12 cellular contexts compared by ENCODE assay signal in the genomic region with DNA sequence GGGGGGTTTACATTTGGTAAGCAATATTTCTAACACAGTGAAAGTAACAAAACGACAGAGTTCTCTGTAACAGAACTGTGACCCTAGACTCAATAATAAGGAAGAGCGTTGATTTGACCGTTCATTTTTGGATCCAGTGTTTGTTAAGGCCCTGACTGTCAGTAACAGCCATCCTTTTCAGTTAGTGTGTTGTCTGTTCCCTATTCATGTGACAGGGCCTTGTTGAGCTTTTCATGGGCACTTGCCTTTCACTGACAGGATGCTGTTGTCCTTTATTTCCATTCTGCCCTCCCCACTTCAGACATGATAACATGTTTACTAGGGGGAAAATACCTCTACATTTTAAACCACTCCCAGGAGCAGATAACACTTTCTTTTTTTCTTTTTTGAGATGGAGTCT. TPM values are rescaled to one million over a fixed set of nuclear protein-coding genes. Genes with fewer than 3 reads are reported as not detected.
DNase-seq lines count a peak whose midpoint lies in the region; ATAC-seq, FAIRE-seq and TF ChIP-seq lines count a peak whose summit lies in the region.
"Had no signal": no experiment of that assay in that cellular context is flagged by ENCODE, and none has a peak within 500 bp of the region (broad histone marks: within the 10 kb centered on the region; RNA-seq: fewer than 3 reads in every experiment).

No MANE protein-coding gene starts in this region.

- BruUV-seq in A673 (replicated peaks; lab: Mats Ljungman, UMichigan): no TSS peak

- peaks cover 33 to 92% of the 10 kb centered on the region in 2 experiments for H3K79me2 ChIP-seq in H1 (ENCODE audit: control insufficient read depth in 1 of 2, insufficient read depth in 2 of 2, low read length in 2 of 2)

- POLR2A ChIA-PET in CD4-positive, alpha-beta T cell (lab: Charles Lee): interaction anchor here (1.0 to 2.8 kb wide), 3 partner anchors 22 to 26 kb away, joined by 3 to 6 read pairs (median 3); no protein-coding TSS in a partner anchor
- POLR2A ChIA-PET in T-cell (lab: Charles Lee) (interaction anchor here in 1 of 2 donors (1.1 kb wide), 1 partner anchor 11 kb away, joined by 3 read pairs; no protein-coding TSS in a partner anchor), H1 (lab: Charles Lee; ENCODE audit: partially characterized antibody) (no interaction called here), A673 (lab: Charles Lee; ENCODE audit: low non-redundant PET) (no interaction called here)

- no peaks in the 10 kb centered on the region for H3K9me3 Mint-ChIP-seq in CD4-positive, alpha-beta T cell
- H3K9me3 Mint-ChIP-seq in T-cell (no peaks in the 10 kb centered on the region), nephron progenitor cell (peaks cover 3% of the 10 kb centered on the region)

- H2BK20ac ChIP-seq in H1 (ENCODE audit: low read length): no peak overlapping the region

- H2BK120ac ChIP-seq in H1 (replicated peaks; ENCODE audit: low read depth, low read length): no peak overlapping the region

- H2BK5ac ChIP-seq in H1 (ENCODE audit: low read depth, low read length): peak overlapping the region; percentile 15; the same call in 1 of the 2 replicates

- 91% methylated on average over 3 of the region's 3 CpGs; no CpG with 5 or more reads in 1 of the 2 experiments for WGBS in H1 (ENCODE audit: extremely low coverage in 1 of 2, insufficient coverage in 1 of 2, insufficient read length in 1 of 2, insufficient replicate concordance in 2 of 2, low coverage in 1 of 2, low lambda C conversion rate in 2 of 2, missing lambda C conversion rate in 1 of 2), 2 experiments
- 66 to 86% methylated on average over 3 of the region's 3 CpGs for WGBS in gastroesophageal sphincter (ENCODE audit: low coverage in 1 of 2), 2 donors
- 74 to 78% methylated on average over 3 of the region's 3 CpGs for WGBS in testis, 2 donors

- no peak overlapping the region for H3K14ac ChIP-seq in H1 (ENCODE audit: insufficient read length)

- no peak for DNase-seq in CD4-positive, alpha-beta T cell
- DNase-seq in T-cell (no peak), H1 (ENCODE audit: low read depth in 1 of 2, low spot score in 2 of 2) (no peak), nephron progenitor cell (no peak), testis (no peak), kidney glomerular epithelial cell (lab: John Stamatoyannopoulos, UW) (no peak), A673 (ENCODE audit: low spot score) (no peak)
- DNase-seq: NCI-H446, SJCRH30 had no signal

- no peak overlapping the region; a peak in 1 of 4 replicates for H3K4me2 ChIP-seq in H1 (ENCODE audit: insufficient read depth in 1 of 2, low read depth in 2 of 2, low read length in 2 of 2)

- peaks cover 94% of the 10 kb centered on the region for H3K4me1 Mint-ChIP-seq in CD4-positive, alpha-beta T cell (ENCODE audit: low read depth)
- peaks cover 84 to 91% (median 90%) of the 10 kb centered on the region in 3 donors for H3K4me1 Mint-ChIP-seq in T-cell
- H3K4me1 Mint-ChIP-seq in nephron progenitor cell: peaks cover 53% of the 10 kb centered on the region

- no peak overlapping the region for H3K18ac ChIP-seq in H1 (ENCODE audit: extremely low read depth, low read length)

- no peak overlapping the region for H4K91ac ChIP-seq in H1 (replicated peaks; ENCODE audit: insufficient read length, low read length)

- H3K79me1 ChIP-seq in H1 (ENCODE audit: low read depth, low read length): peaks cover 9% of the 10 kb centered on the region

- 0 out of 2 replicates have a peak overlapping the region, but pooled peaks have one; percentile 9 for H2AK5ac ChIP-seq in H1 (ENCODE audit: low read depth, low read length)

- H3K56ac ChIP-seq in H1 (replicated peaks; ENCODE audit: insufficient read length, low read depth, low read length): no peak overlapping the region

- CTCF ChIA-PET in CD4-positive, alpha-beta T cell (lab: Charles Lee): no interaction called here
- CTCF ChIA-PET in T-cell (lab: Charles Lee) (no interaction called here), H1 (lab: Charles Lee; ENCODE audit: partially characterized antibody) (interaction anchor here (1.1 to 1.7 kb wide), 4 partner anchors 10 to 401 kb away, joined by 3 to 4 read pairs (median 3); no protein-coding TSS in a partner anchor), A673 (lab: Charles Lee) (no interaction called here)

- no peaks in the 10 kb centered on the region for H3K27me3 ChIP-seq in CD4-positive, alpha-beta T cell (ENCODE audit: control insufficient read depth, insufficient read depth, low read length)
- H3K27me3 ChIP-seq in H1 (replicated peaks in 1 of 4; ENCODE audit: control insufficient read depth in 3 of 4, extremely low read depth in 1 of 4, insufficient read depth in 3 of 4, low read length in 3 of 4): no peaks in the 10 kb centered on the region
- no peaks in the 10 kb centered on the region for H3K27me3 ChIP-seq in gastroesophageal sphincter
- H3K27me3 ChIP-seq in testis: no peaks in the 10 kb centered on the region
- no peaks in the 10 kb centered on the region for H3K27me3 ChIP-seq in A673 (replicated peaks; ENCODE audit: insufficient read depth, low read depth, low read length, poor library complexity)
- H3K27me3 ChIP-seq: SJCRH30 had no signal

- no peak overlapping the region for H3K4ac ChIP-seq in H1 (replicated peaks; ENCODE audit: insufficient read length, low read depth, low read length)

- H3K36me3 ChIP-seq in H1 (ENCODE audit: control insufficient read depth in 2 of 4, insufficient read depth in 4 of 4, low read length in 3 of 4): no peaks in the 10 kb centered on the region
- H3K36me3 ChIP-seq in gastroesophageal sphincter: no peaks in the 10 kb centered on the region
- no peaks in the 10 kb centered on the region for H3K36me3 ChIP-seq in testis (ENCODE audit: low read depth, missing control alignments)
- H3K36me3 ChIP-seq in A673 (ENCODE audit: insufficient read depth, low read length, poor library complexity, severe bottlenecking): no peaks in the 10 kb centered on the region

- ATAC-seq in CD4-positive, alpha-beta T cell (ENCODE audit: poor library complexity): no peak
- peak; percentile 23 to 44 (median 36) for ATAC-seq in T-cell (replicated peaks in 1 of 4)
- no peak for ATAC-seq in gastroesophageal sphincter

- no peak for FAIRE-seq in H1 (lab: Jason Lieb, UNC)
- FAIRE-seq: GM12892, islet of Langerhans had no signal

- H3K36me3 Mint-ChIP-seq in CD4-positive, alpha-beta T cell (ENCODE audit: low read depth): peaks cover 5% of the 10 kb centered on the region
- H3K36me3 Mint-ChIP-seq in T-cell: peaks cover 16% of the 10 kb centered on the region
- peaks cover 28% of the 10 kb centered on the region for H3K36me3 Mint-ChIP-seq in nephron progenitor cell (ENCODE audit: low read depth)

- no peak for TF ChIP-seq EP300 in H1 (IDR thresholded peaks at IDR 0.05; ENCODE audit: borderline replicate concordance in 1 of 2, low read depth in 2 of 2, low read length in 2 of 2)
- TF ChIP-seq EP300 in gastroesophageal sphincter (IDR thresholded peaks at IDR 0.05): no peak

- peak overlapping the region; percentile 68 for H3K27ac Mint-ChIP-seq in CD4-positive, alpha-beta T cell
- H3K27ac Mint-ChIP-seq in T-cell: peak overlapping the region; percentile 60 to 76
- H3K27ac Mint-ChIP-seq in nephron progenitor cell: peak overlapping the region; percentile 96

- H3K9ac ChIP-seq in H1 (replicated peaks in 1 of 4; ENCODE audit: extremely low read depth in 1 of 4, low read depth in 3 of 4, low read length in 3 of 4): no peak overlapping the region; a peak in 1 of 7 replicates

- H3K4me3 Mint-ChIP-seq in CD4-positive, alpha-beta T cell: peak overlapping the region; percentile 36
- H3K4me3 Mint-ChIP-seq in T-cell: peak overlapping the region in 1 of 3 donors; percentile 53
- no peak overlapping the region for H3K4me3 Mint-ChIP-seq in nephron progenitor cell

- peaks cover 7 to 9% of the 10 kb centered on the region in 2 experiments for H4K20me1 ChIP-seq in H1 (replicated peaks in 1 of 2; ENCODE audit: control insufficient read depth in 1 of 2, insufficient read depth in 2 of 2, low read length in 2 of 2)

- TF ChIP-seq POLR2A in H1 (IDR thresholded peaks at IDR 0.05; ENCODE audit: control extremely low read depth in 1 of 2, low read depth in 2 of 2, low read length in 2 of 2): no peak
- no peak for TF ChIP-seq POLR2A in gastroesophageal sphincter (IDR thresholded peaks at IDR 0.05)
- no peak for TF ChIP-seq POLR2A in testis (IDR thresholded peaks at IDR 0.05)

- no peak for TF ChIP-seq RAD21 in H1 (IDR thresholded peaks at IDR 0.05 in 1 of 2, conservative IDR thresholded peaks at IDR 0.05 in 1 of 2; ENCODE audit: low read depth in 2 of 2, low read length in 2 of 2)

- no peak overlapping the region for H4K5ac ChIP-seq in H1 (ENCODE audit: insufficient read length, low read depth, low read length)

- no peak overlapping the region for H2AFZ ChIP-seq in H1 (ENCODE audit: low read length)

- peaks cover 6 to 24% (median 14%) of the 10 kb centered on the region in 4 experiments; a peak in 6 of 7 replicates for H3K4me1 ChIP-seq in H1 (replicated peaks in 1 of 4; ENCODE audit: control insufficient read depth in 3 of 4, insufficient read depth in 4 of 4, low read length in 3 of 4)
- peaks cover 25 to 83% (median 28%) of the 10 kb centered on the region in 3 donors for H3K4me1 ChIP-seq in gastroesophageal sphincter
- peaks cover 28% of the 10 kb centered on the region for H3K4me1 ChIP-seq in testis
- peaks cover 59% of the 10 kb centered on the region for H3K4me1 ChIP-seq in A673 (ENCODE audit: insufficient read depth, low read length, poor library complexity, severe bottlenecking)
- H3K4me1 ChIP-seq: SJCRH30 had no signal

- peak overlapping the region; percentile 21 for H3K27ac ChIP-seq in CD4-positive, alpha-beta T cell (ENCODE audit: low read depth, low read length)
- H3K27ac ChIP-seq in H1 (ENCODE audit: low read depth, low read length) (no peak overlapping the region), gastroesophageal sphincter (peak overlapping the region in 2 of 4 donors; percentile 20 to 39), testis (no peak overlapping the region), A673 (ENCODE audit: low read depth, low read length, poor library complexity, severe bottlenecking) (no peak overlapping the region)
- H3K27ac ChIP-seq: SJCRH30 had no signal

- H4K8ac ChIP-seq in H1 (ENCODE audit: extremely low read depth, insufficient read depth, low read length): no peak overlapping the region

- TF ChIP-seq CTCF in CD4-positive, alpha-beta T cell (IDR thresholded peaks at IDR 0.05): no peak
- no peak for TF ChIP-seq CTCF in H1 (IDR thresholded peaks at IDR 0.05; ENCODE audit: control extremely low read depth in 1 of 3, insufficient read depth in 1 of 3, low read depth in 1 of 3, low read length in 3 of 3)
- no peak for TF ChIP-seq CTCF in nephron progenitor cell (IDR thresholded peaks at IDR 0.05)
- no peak for TF ChIP-seq CTCF in gastroesophageal sphincter (IDR thresholded peaks at IDR 0.05)
- no peak for TF ChIP-seq CTCF in testis (IDR thresholded peaks at IDR 0.05)
- no peak for TF ChIP-seq CTCF in A673 (conservative IDR thresholded peaks at IDR 0.05; ENCODE audit: low read depth, low read length)

- H2BK12ac ChIP-seq in H1 (ENCODE audit: low read depth, low read length): no peak overlapping the region

- H3K4me3 ChIP-seq in H1 (ENCODE audit: extremely low read depth in 1 of 4, insufficient read depth in 2 of 4, low read depth in 3 of 4, low read length in 4 of 4) (no peak overlapping the region), gastroesophageal sphincter (no peak overlapping the region), testis (no peak overlapping the region), A673 (ENCODE audit: low read depth, low read length, poor library complexity, severe bottlenecking) (no peak overlapping the region)
- H3K4me3 ChIP-seq: SJCRH30 had no signal

- no peaks in the 10 kb centered on the region for H3K27me3 Mint-ChIP-seq in CD4-positive, alpha-beta T cell
- H3K27me3 Mint-ChIP-seq in T-cell (no peaks in the 10 kb centered on the region), nephron progenitor cell (ENCODE audit: low read depth, poor library complexity) (no peaks in the 10 kb centered on the region)

- H3K23me2 ChIP-seq in H1 (ENCODE audit: low read depth, low read length): no peaks in the 10 kb centered on the region

- no peak overlapping the region for H3K23ac ChIP-seq in H1 (ENCODE audit: insufficient read length)

- no peak overlapping the region for H2BK15ac ChIP-seq in H1 (ENCODE audit: low read length)

- intact Hi-C loops in CD4-positive, alpha-beta T cell (cut with DNase I, micrococcal nuclease): no loop called here
- intact Hi-C loops in testis (cut with DNase I; ENCODE audit: low total_unique reads) (no loop called here), A673 (cut with micrococcal nuclease; ENCODE audit: unreplicated experiment) (no loop called here)

- H3K9me3 ChIP-seq in CD4-positive, alpha-beta T cell (ENCODE audit: control insufficient read depth, low read length): no peaks in the 10 kb centered on the region
- H3K9me3 ChIP-seq in H1 (ENCODE audit: insufficient read depth in 2 of 2, low read depth in 1 of 2, low read length in 1 of 2) (no peaks in the 10 kb centered on the region), gastroesophageal sphincter (no peaks in the 10 kb centered on the region), testis (no peaks in the 10 kb centered on the region), A673 (ENCODE audit: low read depth, low read length, poor library complexity, severe bottlenecking) (no peaks in the 10 kb centered on the region)

RNA-seq across cellular contexts. Expression of gene MAP4K4, which starts 45.8 kb away (rescaled TPM):
- 10 to 100 TPM; 92.8 to 94.0 TPM for total RNA-seq in CD4-positive, alpha-beta T cell
- 100 to 1,000 TPM in 2 of 5 donors, 10 to 100 TPM in 3; 84.2 to 148 (median 93.2) TPM for total RNA-seq in T-cell
- 133 and 138 TPM in 2 replicates for total RNA-seq in H1 (2021; fragmentation: NEBNext Ultra II Directional; extraction: Animal tissue kit (Norgen Biotek cat#: 25700))
- polyA plus RNA-seq in H1 (2011; rRNA removed): 53.2 and 56.7 TPM in 2 replicates
- 70.5 TPM for polyA plus RNA-seq in H1 (2011; cell fraction: cytosol; rRNA removed)
- polyA plus RNA-seq in H1 (2011; cell fraction: nucleus; rRNA removed): 156 TPM
- 108 to 151 TPM (median 126 TPM) in 4 replicates for polyA plus RNA-seq in H1 (2012, experiment 1 of 2)
- polyA plus RNA-seq in H1 (2012, experiment 2 of 2): 8.2 TPM
- polyA plus RNA-seq in H1 (2013, experiment 1 of 2): 67.2 TPM
- polyA plus RNA-seq in H1 (2013, experiment 2 of 2): 68.9 TPM
- polyA minus RNA-seq in H1 (2011; rRNA and poly(A)+ RNA removed): 128 and 175 TPM in 2 replicates
- 79.4 TPM for polyA minus RNA-seq in H1 (2011; cell fraction: cytosol; rRNA and poly(A)+ RNA removed)
- 272 TPM for polyA minus RNA-seq in H1 (2011; cell fraction: nucleus; rRNA and poly(A)+ RNA removed)
- 10 to 100 TPM; 35.8 to 59.5 (median 48.9) TPM for total RNA-seq in gastroesophageal sphincter
- 100 to 1,000 TPM; 174 to 194 TPM for total RNA-seq in testis
- 88.2 TPM for polyA plus RNA-seq in testis (ENCODE audit: insufficient read depth, low read depth, low replicate concordance)
- 154 and 157 TPM in 2 replicates for total RNA-seq in A673 (2021)

Comparison
In these comparisons a context has a peak if more than half of its experiments do, and no peak if none do; other contexts are left out.
1. ATAC-seq: peak in T-cell (4 of 4); none in CD4-positive, alpha-beta T cell (single experiment) and gastroesophageal sphincter (single experiment).
2. Peak in every context shown above with its lines, with median percentiles within 50 percentile points of each other: H3K27ac Mint-ChIP-seq.